Comparison of ENCODE assay signal across 8 cellular contexts in the genomic region with DNA sequence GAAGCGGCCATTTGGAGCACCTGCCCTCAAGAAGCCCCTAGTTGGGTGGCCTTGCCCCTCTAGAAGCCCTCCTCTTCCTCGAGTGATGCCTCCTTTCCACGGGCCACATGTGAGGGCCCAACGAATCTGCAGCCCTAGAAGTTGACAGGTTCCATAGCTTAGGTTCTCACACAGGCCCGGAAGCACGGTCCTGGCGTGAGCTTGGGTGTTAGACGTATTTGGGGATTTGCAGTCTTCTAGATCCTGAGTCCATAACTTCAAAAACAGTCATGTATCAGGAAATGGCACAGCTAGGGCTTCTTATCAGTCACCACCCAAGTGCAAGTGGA. TPM values are rescaled to one million over a fixed set of nuclear protein-coding genes. Genes with fewer than 3 reads are reported as not detected.
DNase-seq lines count a peak whose midpoint lies in the region; ATAC-seq and TF ChIP-seq lines count a peak whose summit lies in the region.

No MANE protein-coding gene starts in this region.

- ATAC-seq in T-cell (replicated peaks in 1 of 4): no peak
- no peak for ATAC-seq in HG03520 (IDR thresholded peaks at IDR 0.05; ENCODE audit: unreplicated experiment)
- ATAC-seq in GM19452 (IDR thresholded peaks at IDR 0.05; ENCODE audit: unreplicated experiment): no peak

- H3K27me3 Mint-ChIP-seq in T-cell: no peaks in the 10 kb centered on the region

- DNase-seq in NOMO-1 treated with DMSO at 0.1 percent for 48 hours (lab: John Stamatoyannopoulos, UW; ENCODE audit: unreplicated experiment) (peak; percentile 4), NOMO-1 (lab: John Stamatoyannopoulos, UW; ENCODE audit: unreplicated experiment in 2 of 2) (no peak), T-cell (peak in 4 of 34 experiments; percentile 1 to 3 (median 2)), fibroblast of the aortic adventitia (ENCODE audit: low read depth) (no peak), mesenteric fat pad (ENCODE audit: low spot score) (no peak)

- H3K27ac ChIP-seq in skin epidermis: peak overlapping the region in 19 of 21 experiments; percentile 40 to 100 (median 99)

- H3K27ac Mint-ChIP-seq in T-cell: peak overlapping the region; percentile 86 to 88

- CTCF ChIA-PET in T-cell (lab: Charles Lee): no interaction called here

- H3K9me3 Mint-ChIP-seq in T-cell: no peaks in the 10 kb centered on the region

- peaks cover 4% of the 10 kb centered on the region for H3K36me3 Mint-ChIP-seq in T-cell

- TF ChIP-seq CTCF in fibroblast of the aortic adventitia (IDR thresholded peaks at IDR 0.05; ENCODE audit: insufficient read depth, low read length): no peak

- peak overlapping the region; percentile 73 to 95 (median 81) for H3K4me3 Mint-ChIP-seq in T-cell

- H3K4me3 ChIP-seq in fibroblast of the aortic adventitia (ENCODE audit: low read depth, low read length) (peak overlapping the region; percentile 88), skin epidermis (peak overlapping the region; percentile 47 to 88 (median 72))

- POLR2A ChIA-PET in T-cell (lab: Charles Lee): interaction anchor here in 1 of 2 donors (0.6 kb wide), 1 partner anchor 709 kb away, joined by 5 read pairs; no protein-coding TSS in a partner anchor

- H3K4me1 Mint-ChIP-seq in T-cell: peaks cover 31 to 44% (median 40%) of the 10 kb centered on the region in 3 donors

RNA-seq across cellular contexts. Expression of gene FBXW4, which starts 0.4 kb away (rescaled TPM):
- total RNA-seq in T-cell (10 to 100 TPM; 83.7 to 90.4 (median 86.9) TPM), fibroblast of the aortic adventitia (ENCODE audit: low replicate concordance) (27.4 and 35.2 TPM in 2 replicates), mesenteric fat pad (55.5 TPM)
